In the genomic region with DNA sequence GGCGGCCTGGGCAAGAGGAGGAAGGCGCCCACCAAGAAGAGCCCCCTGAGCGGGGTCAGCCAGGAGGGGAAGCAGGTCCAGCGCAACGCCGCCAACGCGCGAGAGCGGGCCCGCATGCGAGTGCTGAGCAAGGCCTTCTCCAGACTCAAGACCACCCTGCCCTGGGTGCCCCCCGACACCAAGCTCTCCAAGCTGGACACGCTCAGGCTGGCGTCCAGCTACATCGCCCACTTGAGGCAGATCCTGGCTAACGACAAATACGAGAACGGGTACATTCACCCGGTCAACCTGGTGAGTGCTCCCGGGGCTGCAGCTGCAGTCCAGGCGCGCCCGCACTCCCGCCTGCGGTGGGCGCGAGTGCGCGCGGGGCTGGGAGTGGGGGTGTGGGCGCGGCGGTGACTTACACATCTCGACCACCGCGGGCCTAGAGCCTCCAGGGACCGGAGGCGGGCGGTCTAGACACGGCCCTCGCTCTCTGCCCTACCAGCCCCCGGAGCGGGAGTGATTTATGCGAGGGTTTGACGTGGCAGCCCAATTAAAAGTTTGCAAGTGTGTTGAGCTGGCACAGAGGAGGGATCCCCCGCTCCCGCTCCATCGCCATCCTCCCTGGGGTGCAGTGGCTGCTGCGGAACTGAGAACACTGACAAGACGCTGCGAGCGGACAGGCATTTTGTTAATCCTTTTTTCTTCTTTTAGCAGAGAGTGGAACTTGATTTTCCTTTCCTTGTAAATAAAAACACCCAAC, we compare ENCODE assay signal across 10 cellular contexts. TPM values are rescaled to one million over a fixed set of nuclear protein-coding genes. Genes with fewer than 3 reads are reported as not detected.
DNase-seq lines count a peak whose midpoint lies in the region; ATAC-seq and TF ChIP-seq lines count a peak whose summit lies in the region.
"Had no signal": no experiment of that assay in that cellular context is flagged by ENCODE, and none has a peak within 500 bp of the region (broad histone marks: within the 10 kb centered on the region; RNA-seq: fewer than 3 reads in every experiment).

No MANE protein-coding gene starts in this region.

- peak overlapping the region; percentile 25; the same call in 1 of the 2 replicates for H3K4me3 ChIP-seq in ACC112 (ENCODE audit: low read depth, low read length)
- H3K4me3 ChIP-seq in Peyer's patch, result peak overlapping the region; percentile 33 to 56 (median 45)
- peak overlapping the region; percentile 54 to 95 (median 72) for H3K4me3 ChIP-seq in fibroblast of lung (replicated peaks in 1 of 4; ENCODE audit: control extremely low read depth in 1 of 4, insufficient read depth in 1 of 4, low read depth in 3 of 4, low read length in 4 of 4)

- peaks cover 70% of the 10 kb centered on the region for H3K27me3 ChIP-seq in ACC112 (ENCODE audit: insufficient read depth, low read length)
- peaks cover 0 to 5% of the 10 kb centered on the region in 2 donors for H3K27me3 ChIP-seq in Peyer's patch
- no peaks in the 10 kb centered on the region for H3K27me3 ChIP-seq in fibroblast of lung (ENCODE audit: control insufficient read depth, insufficient read depth, low read length)

- H3K27ac ChIP-seq in ACC112 (ENCODE audit: low read depth, low read length), result no peak overlapping the region
- H3K27ac ChIP-seq in Peyer's patch, result peak overlapping the region; percentile 72 to 88 (median 79)
- H3K27ac ChIP-seq in fibroblast of lung (ENCODE audit: insufficient read depth, low read length), result peak overlapping the region; percentile 79

- TF ChIP-seq CTCF in Peyer's patch (IDR thresholded peaks at IDR 0.05) (no peak), fibroblast of lung (conservative IDR thresholded peaks at IDR 0.05 in 1 of 2, IDR thresholded peaks at IDR 0.05 in 1 of 2; ENCODE audit: low read depth in 1 of 2, low read length in 2 of 2) (peak; percentile 14 to 28)

- TF ChIP-seq POLR2A in Peyer's patch (IDR thresholded peaks at IDR 0.05), result no peak

- peak overlapping the region; percentile 88 for H3K9ac ChIP-seq in fibroblast of lung (ENCODE audit: insufficient read depth, low read length)

- peak; percentile 22 to 33 for ATAC-seq in naive thymus-derived CD8-positive, alpha-beta T cell
- ATAC-seq in GM18517 (IDR thresholded peaks at IDR 0.05; ENCODE audit: unreplicated experiment) (no peak), HG03108 (IDR thresholded peaks at IDR 0.05; ENCODE audit: unreplicated experiment) (no peak), HG03520 (IDR thresholded peaks at IDR 0.05; ENCODE audit: unreplicated experiment) (no peak)

- H3K4me3 Mint-ChIP-seq in naive thymus-derived CD8-positive, alpha-beta T cell, result peak overlapping the region in 9 of 10 donors; percentile 40 to 75 (median 56)

- H3K27ac Mint-ChIP-seq in naive thymus-derived CD8-positive, alpha-beta T cell, result no peak overlapping the region

- H3K4me1 ChIP-seq in ACC112 (ENCODE audit: control insufficient read depth, insufficient read depth, low read length, unreplicated experiment), result no peaks in the 10 kb centered on the region
- H3K4me1 ChIP-seq in Peyer's patch, result peaks cover 0 to 12% (median 2%) of the 10 kb centered on the region in 4 donors
- peaks cover 17% of the 10 kb centered on the region for H3K4me1 ChIP-seq in fibroblast of lung (ENCODE audit: control insufficient read depth, extremely low read depth, insufficient read depth, low read length)

- no peaks in the 10 kb centered on the region for H3K36me3 ChIP-seq in ACC112 (ENCODE audit: insufficient read depth, low read length)
- H3K36me3 ChIP-seq in Peyer's patch, result no peaks in the 10 kb centered on the region
- H3K36me3 ChIP-seq in fibroblast of lung (ENCODE audit: control insufficient read depth, insufficient read depth, low read length), result peaks cover 2% of the 10 kb centered on the region

- peaks cover 57 to 100% (median 80%) of the 10 kb centered on the region in 5 donors for H3K27me3 Mint-ChIP-seq in naive thymus-derived CD8-positive, alpha-beta T cell

- no peaks in the 10 kb centered on the region for H4K20me1 ChIP-seq in fibroblast of lung (ENCODE audit: control insufficient read depth, extremely low read depth, insufficient read depth, low read length)

- POLR2A ChIA-PET in naive thymus-derived CD8-positive, alpha-beta T cell (lab: Charles Lee), result no interaction called here

- DNase-seq in Peyer's patch (peak in 1 of 3 donors; percentile 56), fibroblast of lung (ENCODE audit: low read depth in 2 of 2) (peak; percentile 23 to 76), NCI-H128 (lab: John Stamatoyannopoulos, UW; ENCODE audit: unreplicated experiment) (no peak)
- DNase-seq in naive thymus-derived CD8-positive, alpha-beta T cell, result peak in 2 of 10 donors; percentile 1 to 2
- DNase-seq: activated CD4-positive, alpha-beta T cell treated with anti-CD3 and anti-CD28 coated beads, Interleukin-2, amount 50 U/mL, for 1 hour; NCI-H2029 had no signal

- H3K9me3 ChIP-seq in Peyer's patch (no peaks in the 10 kb centered on the region), fibroblast of lung (ENCODE audit: control insufficient read depth, insufficient read depth, low read depth, low read length) (no peaks in the 10 kb centered on the region)

- H2AFZ ChIP-seq in ACC112 (ENCODE audit: low read length, unreplicated experiment) (no peak overlapping the region), fibroblast of lung (ENCODE audit: low read length) (peak overlapping the region; percentile 77)

- no peaks in the 10 kb centered on the region for H3K79me2 ChIP-seq in ACC112 (ENCODE audit: control insufficient read depth, insufficient read depth, low read length, unreplicated experiment)
- peaks cover 30% of the 10 kb centered on the region for H3K79me2 ChIP-seq in fibroblast of lung (ENCODE audit: control insufficient read depth, insufficient read depth, low read length)

- H3K4me2 ChIP-seq in fibroblast of lung (ENCODE audit: extremely low read depth, insufficient read depth, low read length), result peak overlapping the region; percentile 67

- H3K4me1 Mint-ChIP-seq in naive thymus-derived CD8-positive, alpha-beta T cell, result peaks cover 16 to 59% (median 38%) of the 10 kb centered on the region in 4 donors

- peaks cover 0 to 7% (median 0%) of the 10 kb centered on the region in 3 donors for H3K36me3 Mint-ChIP-seq in naive thymus-derived CD8-positive, alpha-beta T cell

- peaks cover 0 to 7% (median 0%) of the 10 kb centered on the region in 9 donors for H3K9me3 Mint-ChIP-seq in naive thymus-derived CD8-positive, alpha-beta T cell

RNA-seq across cellular contexts. Expression of a gene that starts 0.8 kb away (rescaled TPM):
- total RNA-seq in Peyer's patch (10 to 100 TPM in 1 of 4 donors, 1 to 10 TPM in 3; 2.5 to 29.7 (median 4.7) TPM), fibroblast of lung (8.2 and 11.1 TPM in 2 replicates)
- 13.5 and 20.5 TPM in 2 replicates for polyA plus RNA-seq in fibroblast of lung
- polyA plus RNA-seq in fibroblast of lung (2012), result 10.8 and 17.4 TPM in 2 replicates
- polyA minus RNA-seq in fibroblast of lung (ENCODE audit: low replicate concordance), result 9.7 and 19.0 TPM in 2 replicates
- total RNA-seq in naive thymus-derived CD8-positive, alpha-beta T cell, result not detected
- not detected for polyA plus RNA-seq in naive thymus-derived CD8-positive, alpha-beta T cell

Comparison
In these comparisons a context has a peak if more than half of its experiments do, and no peak if none do; other contexts are left out.
1. CTCF ChIP-seq: peak in fibroblast of lung (2 of 2); none in Peyer's patch (0 of 6).
2. ATAC-seq: peak in naive thymus-derived CD8-positive, alpha-beta T cell (2 of 2); none in GM18517 (single experiment), HG03108 (single experiment) and HG03520 (single experiment).
3. Peak in every context shown above with its lines, with median percentiles within 50 percentile points of each other: H3K4me3 ChIP-seq.